ENCODE assay signal across 18 cellular contexts in the genomic region with DNA sequence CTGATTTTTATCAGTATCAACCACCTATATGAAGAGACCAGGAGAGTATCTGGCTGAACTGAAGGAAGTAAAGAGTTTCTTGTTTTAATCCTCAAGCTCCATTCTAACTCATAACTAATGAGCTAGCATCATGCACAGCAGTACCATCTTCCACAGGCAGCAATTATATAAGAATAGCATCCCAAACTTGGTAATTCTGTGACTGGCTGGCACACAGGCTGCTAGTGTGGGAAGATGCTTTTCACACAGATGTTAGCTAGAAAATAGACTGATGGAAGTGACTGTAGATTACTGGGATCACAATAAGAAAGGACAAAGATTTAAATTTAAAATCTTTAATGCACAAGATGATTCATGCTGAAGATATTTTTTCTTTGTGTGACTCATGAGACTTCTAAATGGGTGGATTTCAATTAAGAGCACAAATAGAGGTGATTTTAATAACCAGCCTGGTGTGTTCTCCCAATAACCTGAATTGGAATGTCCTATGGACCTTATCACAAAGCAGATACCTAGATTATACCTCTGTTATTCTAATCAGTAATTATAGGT.
"Had no signal": no experiment of that assay in that cellular context is flagged by ENCODE, and none has a peak within 500 bp of the region (broad histone marks: within the 10 kb centered on the region; RNA-seq: fewer than 3 reads in every experiment).

No MANE protein-coding gene starts in this region.

- H3K9me3 ChIP-seq: thoracic aorta had no signal

- H3K27me3 Mint-ChIP-seq: activated CD4-positive, alpha-beta memory T cell treated with anti-CD3 and anti-CD28 coated beads for 36 hours; activated naive CD8-positive, alpha-beta T cell treated with anti-CD3 and anti-CD28 coated beads for 36 hours; effector memory CD8-positive, alpha-beta T cell; memory B cell; stimulated activated naive CD8-positive, alpha-beta T cell treated with anti-CD3 and anti-CD28 coated beads, Interleukin-15, Interleukin-2, amounts not matched to agents 100 ng/mL and 50 ng/mL, for 24 hours had no signal

- H3K36me3 ChIP-seq: thoracic aorta had no signal

- H3K4me3 Mint-ChIP-seq: activated CD4-positive, alpha-beta memory T cell treated with anti-CD3 and anti-CD28 coated beads for 36 hours; activated naive CD8-positive, alpha-beta T cell treated with anti-CD3 and anti-CD28 coated beads for 36 hours; effector memory CD8-positive, alpha-beta T cell; immature natural killer cell; memory B cell; nephron progenitor cell; stimulated activated naive CD8-positive, alpha-beta T cell treated with anti-CD3 and anti-CD28 coated beads, Interleukin-15, Interleukin-2, amounts not matched to agents 100 ng/mL and 50 ng/mL, for 24 hours; T-helper 2 cell treated with Interferon-gamma antibody and Interleukin-4, amounts not matched to agents 5 μg/mL and 100 μg/mL, for 36 hours had no signal

- ATAC-seq: activated CD4-positive, CD25-positive, alpha-beta regulatory T cell treated with anti-CD3 and anti-CD28 coated beads, Interleukin-2, amount 50 U/mL, for 24 hours; effector memory CD8-positive, alpha-beta T cell; left lobe of liver had no signal

- H3K4me1 Mint-ChIP-seq: activated naive CD8-positive, alpha-beta T cell treated with anti-CD3 and anti-CD28 coated beads for 36 hours; immature natural killer cell; memory B cell; nephron progenitor cell had no signal

- DNase-seq: activated CD4-positive, alpha-beta memory T cell treated with anti-CD3 and anti-CD28 coated beads for 36 hours; activated gamma-delta T cell; activated naive CD8-positive, alpha-beta T cell treated with anti-CD3 and anti-CD28 coated beads for 36 hours; activated T-cell treated with anti-CD3 and anti-CD28 coated beads, Interleukin-2, amount 50 U/mL, for 48 hours; aorta; effector memory CD8-positive, alpha-beta T cell; erythroblast; immature natural killer cell; nephron progenitor cell; stimulated activated CD4-positive, alpha-beta T cell treated with anti-CD3 and anti-CD28 coated beads, Interleukin-12 subunit alpha, Interleukin-12 subunit beta, amount 100 ng/mL, for 4 hours; SW 1271 had no signal

- H3K27ac Mint-ChIP-seq: activated CD4-positive, alpha-beta memory T cell treated with anti-CD3 and anti-CD28 coated beads for 36 hours; activated naive CD8-positive, alpha-beta T cell treated with anti-CD3 and anti-CD28 coated beads for 36 hours; effector memory CD8-positive, alpha-beta T cell; immature natural killer cell; memory B cell; nephron progenitor cell; stimulated activated naive CD8-positive, alpha-beta T cell treated with anti-CD3 and anti-CD28 coated beads, Interleukin-15, Interleukin-2, amounts not matched to agents 100 ng/mL and 50 ng/mL, for 24 hours; T-helper 2 cell treated with Interferon-gamma antibody and Interleukin-4, amounts not matched to agents 5 μg/mL and 100 μg/mL, for 36 hours had no signal

- H3K4me3 ChIP-seq: coronary artery, thoracic aorta had no signal

- H3K36me3 Mint-ChIP-seq: activated CD4-positive, alpha-beta memory T cell treated with anti-CD3 and anti-CD28 coated beads for 36 hours; activated naive CD8-positive, alpha-beta T cell treated with anti-CD3 and anti-CD28 coated beads for 36 hours; immature natural killer cell; memory B cell had no signal

- H3K27ac ChIP-seq: coronary artery, thoracic aorta had no signal

- H3K9me3 Mint-ChIP-seq: activated CD4-positive, alpha-beta memory T cell treated with anti-CD3 and anti-CD28 coated beads for 36 hours; immature natural killer cell; memory B cell; nephron progenitor cell; stimulated activated naive CD8-positive, alpha-beta T cell treated with anti-CD3 and anti-CD28 coated beads, Interleukin-15, Interleukin-2, amounts not matched to agents 100 ng/mL and 50 ng/mL, for 24 hours; T-helper 2 cell treated with Interferon-gamma antibody and Interleukin-4, amounts not matched to agents 5 μg/mL and 100 μg/mL, for 36 hours had no signal
